ENCODE assay signal across 1 cellular context in the genomic region with DNA sequence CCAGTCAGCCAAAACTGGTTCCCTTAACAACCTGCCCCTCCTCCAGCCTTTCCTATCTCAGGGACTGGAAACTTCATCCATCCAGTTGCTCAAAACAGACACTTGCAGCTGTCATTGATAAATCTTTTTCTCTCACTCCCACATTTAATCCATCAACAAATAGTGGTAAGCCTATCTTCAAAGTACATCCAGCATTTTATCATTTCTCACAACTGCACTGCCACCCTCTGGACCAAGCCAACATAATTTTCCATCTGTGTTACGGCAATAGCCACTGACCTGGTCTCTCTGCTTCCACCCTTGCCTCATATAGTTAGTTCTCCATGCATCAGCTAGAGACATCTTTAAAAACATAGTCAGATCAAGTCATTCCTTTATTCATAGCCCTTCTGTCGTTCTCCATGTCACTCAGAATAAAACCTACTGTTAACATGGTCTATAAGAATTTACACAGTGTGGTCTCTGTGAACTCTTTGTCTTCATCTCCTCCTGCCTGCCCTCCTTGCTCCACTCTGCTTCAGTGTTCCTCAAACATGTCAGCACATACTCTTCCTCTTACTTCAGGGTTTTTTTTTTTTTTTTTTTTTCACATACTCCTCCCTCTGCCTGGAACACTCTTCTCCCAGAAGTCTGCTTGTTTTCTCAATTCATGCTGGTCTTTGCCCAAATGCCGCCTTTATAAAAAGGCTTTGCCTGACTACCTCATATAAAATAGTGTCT.
TF ChIP-seq lines count a peak whose summit lies in the region.

No MANE protein-coding gene starts in this region.

TF ChIP-seq in GM23338, 12 proteins besides CTCF, POLR2A, EP300 and RAD21 (continued from another document):
- TF ChIP-seq REST (IDR thresholded peaks at IDR 0.05; ENCODE audit: unreplicated experiment) = no peak
- TF ChIP-seq EZH2phosphoT487 (IDR thresholded peaks at IDR 0.05; ENCODE audit: unreplicated experiment) = no peak
- no peak for TF ChIP-seq EZH2 (IDR thresholded peaks at IDR 0.05; ENCODE audit: low read depth, unreplicated experiment)
- TF ChIP-seq, protein P1, sequence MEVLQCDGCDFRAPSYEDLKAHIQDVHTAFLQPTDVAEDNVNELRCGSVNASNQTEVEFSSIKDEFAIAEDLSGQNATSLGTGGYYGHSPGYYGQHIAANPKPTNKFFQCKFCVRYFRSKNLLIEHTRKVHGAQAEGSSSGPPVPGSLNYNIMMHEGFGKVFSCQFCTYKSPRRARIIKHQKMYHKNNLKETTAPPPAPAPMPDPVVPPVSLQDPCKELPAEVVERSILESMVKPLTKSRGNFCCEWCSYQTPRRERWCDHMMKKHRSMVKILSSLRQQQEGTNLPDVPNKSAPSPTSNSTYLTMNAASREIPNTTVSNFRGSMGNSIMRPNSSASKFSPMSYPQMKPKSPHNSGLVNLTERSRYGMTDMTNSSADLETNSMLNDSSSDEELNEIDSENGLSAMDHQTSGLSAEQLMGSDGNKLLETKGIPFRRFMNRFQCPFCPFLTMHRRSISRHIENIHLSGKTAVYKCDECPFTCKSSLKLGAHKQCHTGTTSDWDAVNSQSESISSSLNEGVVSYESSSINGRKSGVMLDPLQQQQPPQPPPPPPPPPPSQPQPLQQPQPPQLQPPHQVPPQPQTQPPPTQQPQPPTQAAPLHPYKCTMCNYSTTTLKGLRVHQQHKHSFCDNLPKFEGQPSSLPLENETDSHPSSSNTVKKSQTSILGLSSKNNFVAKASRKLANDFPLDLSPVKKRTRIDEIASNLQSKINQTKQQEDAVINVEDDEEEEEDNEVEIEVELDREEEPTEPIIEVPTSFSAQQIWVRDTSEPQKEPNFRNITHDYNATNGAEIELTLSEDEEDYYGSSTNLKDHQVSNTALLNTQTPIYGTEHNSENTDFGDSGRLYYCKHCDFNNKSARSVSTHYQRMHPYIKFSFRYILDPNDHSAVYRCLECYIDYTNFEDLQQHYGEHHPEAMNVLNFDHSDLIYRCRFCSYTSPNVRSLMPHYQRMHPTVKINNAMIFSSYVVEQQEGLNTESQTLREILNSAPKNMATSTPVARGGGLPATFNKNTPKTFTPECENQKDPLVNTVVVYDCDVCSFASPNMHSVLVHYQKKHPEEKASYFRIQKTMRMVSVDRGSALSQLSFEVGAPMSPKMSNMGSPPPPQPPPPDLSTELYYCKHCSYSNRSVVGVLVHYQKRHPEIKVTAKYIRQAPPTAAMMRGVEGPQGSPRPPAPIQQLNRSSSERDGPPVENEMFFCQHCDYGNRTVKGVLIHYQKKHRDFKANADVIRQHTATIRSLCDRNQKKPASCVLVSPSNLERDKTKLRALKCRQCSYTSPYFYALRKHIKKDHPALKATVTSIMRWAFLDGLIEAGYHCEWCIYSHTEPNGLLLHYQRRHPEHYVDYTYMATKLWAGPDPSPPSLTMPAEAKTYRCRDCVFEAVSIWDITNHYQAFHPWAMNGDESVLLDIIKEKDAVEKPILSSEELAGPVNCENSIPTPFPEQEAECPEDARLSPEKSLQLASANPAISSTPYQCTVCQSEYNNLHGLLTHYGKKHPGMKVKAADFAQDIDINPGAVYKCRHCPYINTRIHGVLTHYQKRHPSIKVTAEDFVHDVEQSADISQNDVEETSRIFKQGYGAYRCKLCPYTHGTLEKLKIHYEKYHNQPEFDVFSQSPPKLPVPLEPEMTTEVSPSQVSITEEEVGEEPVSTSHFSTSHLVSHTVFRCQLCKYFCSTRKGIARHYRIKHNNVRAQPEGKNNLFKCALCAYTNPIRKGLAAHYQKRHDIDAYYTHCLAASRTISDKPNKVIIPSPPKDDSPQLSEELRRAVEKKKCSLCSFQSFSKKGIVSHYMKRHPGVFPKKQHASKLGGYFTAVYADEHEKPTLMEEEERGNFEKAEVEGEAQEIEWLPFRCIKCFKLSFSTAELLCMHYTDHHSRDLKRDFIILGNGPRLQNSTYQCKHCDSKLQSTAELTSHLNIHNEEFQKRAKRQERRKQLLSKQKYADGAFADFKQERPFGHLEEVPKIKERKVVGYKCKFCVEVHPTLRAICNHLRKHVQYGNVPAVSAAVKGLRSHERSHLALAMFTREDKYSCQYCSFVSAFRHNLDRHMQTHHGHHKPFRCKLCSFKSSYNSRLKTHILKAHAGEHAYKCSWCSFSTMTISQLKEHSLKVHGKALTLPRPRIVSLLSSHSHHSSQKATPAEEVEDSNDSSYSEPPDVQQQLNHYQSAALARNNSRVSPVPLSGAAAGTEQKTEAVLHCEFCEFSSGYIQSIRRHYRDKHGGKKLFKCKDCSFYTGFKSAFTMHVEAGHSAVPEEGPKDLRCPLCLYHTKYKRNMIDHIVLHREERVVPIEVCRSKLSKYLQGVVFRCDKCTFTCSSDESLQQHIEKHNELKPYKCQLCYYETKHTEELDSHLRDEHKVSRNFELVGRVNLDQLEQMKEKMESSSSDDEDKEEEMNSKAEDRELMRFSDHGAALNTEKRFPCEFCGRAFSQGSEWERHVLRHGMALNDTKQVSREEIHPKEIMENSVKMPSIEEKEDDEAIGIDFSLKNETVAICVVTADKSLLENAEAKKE (CRISPR knock-in tag; IDR thresholded peaks at IDR 0.05) = no peak
- no peak for TF ChIP-seq JUNB (IDR thresholded peaks at IDR 0.05; ENCODE audit: unreplicated experiment)
- TF ChIP-seq NANOG (IDR thresholded peaks at IDR 0.05; ENCODE audit: borderline replicate concordance) = no peak
